ENCODE assay signal across 19 cellular contexts in genomic region chr11:104104664-104105063, GRCh38. TPM values are rescaled to one million over a fixed set of nuclear protein-coding genes. Genes with fewer than 3 reads are reported as not detected.
DNase-seq lines count a peak whose midpoint lies in the region; ATAC-seq, FAIRE-seq and TF ChIP-seq lines count a peak whose summit lies in the region.
"Had no signal": no experiment of that assay in that cellular context is flagged by ENCODE, and none has a peak within 500 bp of the region (broad histone marks: within the 10 kb centered on the region; RNA-seq: fewer than 3 reads in every experiment).

No MANE protein-coding gene starts in this region.

- peak overlapping the region; percentile 88 for H3K18ac ChIP-seq in IMR-90 (ENCODE audit: low read depth, low read length)

- H3K27me3 ChIP-seq in IMR-90 (ENCODE audit: control insufficient read depth, insufficient read depth, low read length) (no peaks in the 10 kb centered on the region), adipocyte (replicated peaks; ENCODE audit: control insufficient read depth, insufficient read depth, low read length) (no peaks in the 10 kb centered on the region)
- H3K27me3 ChIP-seq: BLaER1 treated with 17β-estradiol and CSF1 and Interleukin-3, amounts not matched to agents 10 nM and 100 nM had no signal

- dilution Hi-C loops in IMR-90 (cut with HindIII; ENCODE audit: low sequenced_read_pairs, unreplicated experiment): no loop called here

- no peaks in the 10 kb centered on the region for H4K20me1 ChIP-seq in IMR-90 (ENCODE audit: insufficient read depth, low read length)
- H4K20me1 ChIP-seq: BLaER1 treated with 17β-estradiol and CSF1 and Interleukin-3, amounts not matched to agents 10 nM and 100 nM had no signal

- H3K36me3 Mint-ChIP-seq in effector memory CD8-positive, alpha-beta T cell (ENCODE audit: insufficient read depth): no peaks in the 10 kb centered on the region
- H3K36me3 Mint-ChIP-seq: CD4-positive, CD25-positive, alpha-beta regulatory T cell had no signal

- H2BK120ac ChIP-seq in IMR-90 (ENCODE audit: low read depth, low read length): peak overlapping the region; percentile 76

- H3K27ac ChIP-seq in IMR-90 (ENCODE audit: insufficient read depth, low read length): no peak overlapping the region; the same call in 1 of the 2 replicates
- H3K27ac ChIP-seq: BLaER1 treated with 17β-estradiol and CSF1 and Interleukin-3, amounts not matched to agents 10 nM and 100 nM; GM23248 had no signal

- BruUV-seq in IMR-90 (replicated peaks; lab: Mats Ljungman, UMichigan): no TSS peak

- no peak overlapping the region for H3K4me3 Mint-ChIP-seq in effector memory CD8-positive, alpha-beta T cell
- H3K4me3 Mint-ChIP-seq: CD4-positive, CD25-positive, alpha-beta regulatory T cell had no signal

- H4K5ac ChIP-seq in IMR-90 (ENCODE audit: low read depth, low read length): peak overlapping the region; percentile 57; the same call in 1 of the 2 replicates

- no CpG with 5 or more reads among the region's 3 CpGs for WGBS in IMR-90 (ENCODE audit: extremely low coverage in 2 of 2, insufficient read length in 1 of 2), 2 experiments

- H3K27ac Mint-ChIP-seq in effector memory CD8-positive, alpha-beta T cell: no peak overlapping the region
- H3K27ac Mint-ChIP-seq: CD4-positive, CD25-positive, alpha-beta regulatory T cell had no signal

- peaks cover 4% of the 10 kb centered on the region for H3K4me1 ChIP-seq in IMR-90 (ENCODE audit: control insufficient read depth, insufficient read depth, low read length)
- H3K4me1 ChIP-seq in adipocyte (ENCODE audit: control insufficient read depth, insufficient read depth, low read length): peaks cover 19% of the 10 kb centered on the region
- H3K4me1 ChIP-seq: BLaER1 treated with 17β-estradiol and CSF1 and Interleukin-3, amounts not matched to agents 10 nM and 100 nM had no signal

- no peak overlapping the region for H4K91ac ChIP-seq in IMR-90 (ENCODE audit: insufficient read depth, low read depth, low read length)

- no peak overlapping the region for H3K23ac ChIP-seq in IMR-90 (ENCODE audit: low read depth, low read length)

- no peak overlapping the region for H4K8ac ChIP-seq in IMR-90 (ENCODE audit: low read depth in 2 of 2, low read length in 2 of 2)

- in situ Hi-C loops in IMR-90 (cut with MboI; ENCODE audit: low sequenced_read_pairs): no loop called here

- peak; percentile 80 for ATAC-seq in GM18520 (IDR thresholded peaks at IDR 0.05; ENCODE audit: unreplicated experiment)
- peak; percentile 41 for ATAC-seq in GM19463 (IDR thresholded peaks at IDR 0.05; ENCODE audit: unreplicated experiment)
- no peak for ATAC-seq in IMR-90 (ENCODE audit: low read depth)
- ATAC-seq in effector memory CD8-positive, alpha-beta T cell (replicated peaks): no peak
- ATAC-seq: GM12878 had no signal

- no peak for TF ChIP-seq RAD21 in IMR-90 (IDR thresholded peaks at IDR 0.05; ENCODE audit: low read length)

- H3K56ac ChIP-seq in IMR-90 (ENCODE audit: extremely low read depth, insufficient read depth, low read length): no peak overlapping the region

- TF ChIP-seq POLR2A in IMR-90 (IDR thresholded peaks at IDR 0.05; ENCODE audit: low read depth, low read length) (no peak), GM12892 (IDR thresholded peaks at IDR 0.05; ENCODE audit: low read depth, low read length) (no peak)

- TF ChIP-seq CTCF in IMR-90 (conservative IDR thresholded peaks at IDR 0.05; ENCODE audit: low read depth, low read length): no peak

- H3K4me3 ChIP-seq in IMR-90 (ENCODE audit: insufficient read depth, low read depth, low read length): no peak overlapping the region
- peak overlapping the region; percentile 5 for H3K4me3 ChIP-seq in adipocyte (ENCODE audit: low read length)
- H3K4me3 ChIP-seq: BLaER1 treated with 17β-estradiol and CSF1 and Interleukin-3, amounts not matched to agents 10 nM and 100 nM; GM12878; GM23248 had no signal

- H3K4me1 Mint-ChIP-seq in effector memory CD8-positive, alpha-beta T cell (ENCODE audit: low read depth in 2 of 2): no peaks in the 10 kb centered on the region
- H3K4me1 Mint-ChIP-seq: CD4-positive, CD25-positive, alpha-beta regulatory T cell had no signal

- no peaks in the 10 kb centered on the region for H3K9me3 Mint-ChIP-seq in effector memory CD8-positive, alpha-beta T cell

- peak overlapping the region; percentile 59 for H2BK20ac ChIP-seq in IMR-90 (ENCODE audit: low read depth, low read length)

- FAIRE-seq in GM12892 (lab: Jason Lieb, UNC): no peak
- FAIRE-seq: GM12878, GM19239 had no signal

- peak overlapping the region; percentile 14 for H2BK5ac ChIP-seq in IMR-90 (ENCODE audit: low read depth, low read length, poor library complexity, severe bottlenecking)

- no peak overlapping the region for H3K9ac ChIP-seq in IMR-90 (ENCODE audit: low read depth, low read length)
- peak overlapping the region; percentile 33 for H3K9ac ChIP-seq in adipocyte (ENCODE audit: low read length)
- H3K9ac ChIP-seq: BLaER1 treated with 17β-estradiol and CSF1 and Interleukin-3, amounts not matched to agents 10 nM and 100 nM; GM23248 had no signal

- H3K27me3 Mint-ChIP-seq in effector memory CD8-positive, alpha-beta T cell: no peaks in the 10 kb centered on the region
- H3K27me3 Mint-ChIP-seq: CD4-positive, CD25-positive, alpha-beta regulatory T cell had no signal

- H3K9me3 ChIP-seq in IMR-90 (ENCODE audit: control insufficient read depth, insufficient read depth, low read length) (no peaks in the 10 kb centered on the region), adipocyte (ENCODE audit: control insufficient read depth, low read length) (no peaks in the 10 kb centered on the region)
- H3K9me3 ChIP-seq: BLaER1 treated with 17β-estradiol and CSF1 and Interleukin-3, amounts not matched to agents 10 nM and 100 nM had no signal

- H3K4me2 ChIP-seq in IMR-90 (ENCODE audit: low read depth, low read length): peak overlapping the region; percentile 62; the same call in 1 of the 2 replicates
- H3K4me2 ChIP-seq: BLaER1 treated with 17β-estradiol and CSF1 and Interleukin-3, amounts not matched to agents 10 nM and 100 nM had no signal

- H3K4ac ChIP-seq in IMR-90 (ENCODE audit: low read depth, low read length): peak overlapping the region; percentile 49; the same call in 1 of the 2 replicates

- H2AK9ac ChIP-seq in IMR-90 (replicated peaks; ENCODE audit: low read depth, low read length, poor library complexity): no peak overlapping the region

- H2AK5ac ChIP-seq in IMR-90 (ENCODE audit: low read depth, low read length): no peak overlapping the region

- H3K36me3 ChIP-seq in IMR-90 (ENCODE audit: control insufficient read depth, insufficient read depth, low read length): no peaks in the 10 kb centered on the region
- no peaks in the 10 kb centered on the region for H3K36me3 ChIP-seq in adipocyte (ENCODE audit: control insufficient read depth, insufficient read depth, low read length, severe bottlenecking)
- H3K36me3 ChIP-seq: BLaER1 treated with 17β-estradiol and CSF1 and Interleukin-3, amounts not matched to agents 10 nM and 100 nM had no signal

- DNase-seq in IMR-90 (no peak), adipocyte (ENCODE audit: low read depth) (no peak), GM12892 (ENCODE audit: insufficient read length) (no peak), NCI-H1694 treated with DMSO at 0.1 percent for 48 hours (lab: John Stamatoyannopoulos, UW) (no peak), NCI-H1105 treated with DMSO at 0.1 percent for 48 hours (lab: John Stamatoyannopoulos, UW) (no peak)
- DNase-seq in effector memory CD8-positive, alpha-beta T cell: no peak
- DNase-seq: ACHN; Calu3; CD4-positive, CD25-positive, alpha-beta regulatory T cell; DMS 273 treated with DMSO at 0.1 percent for 48 hours; H7; KBM-7 had no signal

- CTCF ChIA-PET in IMR-90 (lab: Yijun Ruan, JAX): interaction anchor here (0.9 kb wide), 1 partner anchor 10 kb away, joined by 3 read pairs; no protein-coding TSS in a partner anchor

- no peak overlapping the region for H3K14ac ChIP-seq in IMR-90 (replicated peaks; ENCODE audit: low read depth, low read length)

- H3K79me1 ChIP-seq in IMR-90 (ENCODE audit: low read depth in 1 of 2, low read length in 2 of 2): no peaks in the 10 kb centered on the region

- peaks cover 3% of the 10 kb centered on the region; the same call in 1 of the 2 replicates for H3K9me1 ChIP-seq in IMR-90 (ENCODE audit: insufficient read depth, low read length)

- H2BK15ac ChIP-seq in IMR-90 (ENCODE audit: low read depth, low read length): no peak overlapping the region

- intact Hi-C loops in IMR-90 (cut with micrococcal nuclease): no loop called here

- POLR2A ChIA-PET in IMR-90 (lab: Charles Lee; ENCODE audit: unreplicated experiment): no interaction called here

- H2AFZ ChIP-seq in IMR-90 (replicated peaks; ENCODE audit: low read length, poor library complexity): no peak overlapping the region
- H2AFZ ChIP-seq: GM23248 had no signal

TF ChIP-seq in IMR-90, 13 proteins besides CTCF, POLR2A, EP300 and RAD21 (continues in another document):
- TF ChIP-seq RFX5 (IDR thresholded peaks at IDR 0.05; ENCODE audit: low read depth, low read length): no peak
- no peak for TF ChIP-seq USF2 (IDR thresholded peaks at IDR 0.05; ENCODE audit: low read depth, low read length)
- no peak for TF ChIP-seq FOS (IDR thresholded peaks at IDR 0.05; ENCODE audit: low read depth, low read length)
- no peak for TF ChIP-seq MAFK (IDR thresholded peaks at IDR 0.05; ENCODE audit: low read depth, low read length)
- no peak for TF ChIP-seq BHLHE40 (IDR thresholded peaks at IDR 0.05; ENCODE audit: low read depth, low read length)
- no peak for TF ChIP-seq CEBPB (IDR thresholded peaks at IDR 0.05; ENCODE audit: low read depth, low read length)
- TF ChIP-seq MAZ (IDR thresholded peaks at IDR 0.05; ENCODE audit: borderline replicate concordance, low read depth, low read length): no peak
- no peak for TF ChIP-seq CHD1 (IDR thresholded peaks at IDR 0.05; ENCODE audit: low read depth, low read length)
- no peak for TF ChIP-seq RCOR1 (IDR thresholded peaks at IDR 0.05; ENCODE audit: insufficient replicate concordance, low read length)
- no peak for TF ChIP-seq NFE2L2 (IDR thresholded peaks at IDR 0.05; ENCODE audit: low read depth, low read length)
- TF ChIP-seq SMC3 (IDR thresholded peaks at IDR 0.05; ENCODE audit: low read depth, low read length): no peak
- no peak for TF ChIP-seq MXI1 (IDR thresholded peaks at IDR 0.05; ENCODE audit: borderline replicate concordance, low read depth, low read length)

RNA-seq across cellular contexts. Expression of gene PDGFD, which starts 59.3 kb away (rescaled TPM):
- total RNA-seq in IMR-90 (2012; rRNA removed): 3.0 and 3.1 TPM in 2 replicates
- 1.5 and 2.1 TPM in 2 replicates for polyA plus RNA-seq in IMR-90 (2012; rRNA removed)
- polyA plus RNA-seq in IMR-90 (2012; cell fraction: cytosol; rRNA removed): 0.80 and 1.4 TPM in 2 replicates
- 0.44 and 2.8 TPM in 2 replicates for polyA plus RNA-seq in IMR-90 (2012; cell fraction: nucleus; rRNA removed; ENCODE audit: low replicate concordance)
- polyA plus RNA-seq in GM12892 (2012; ENCODE audit: missing spikeins): not detected
- total RNA-seq: CD4-positive, CD25-positive, alpha-beta regulatory T cell; Daoy had no signal

Comparison
In these comparisons a context has a peak if more than half of its experiments do, and no peak if none do; other contexts are left out.
1. ATAC-seq: peak in GM18520 (single experiment) and GM19463 (single experiment); none in IMR-90 (single experiment) and effector memory CD8-positive, alpha-beta T cell (single experiment).